ENCODE assay signal across 10 cellular contexts in genomic region chr3:151816091-151816604, GRCh38. TPM values are rescaled to one million over a fixed set of nuclear protein-coding genes. Genes with fewer than 3 reads are reported as not detected.
DNase-seq lines count a peak whose midpoint lies in the region; ATAC-seq and TF ChIP-seq lines count a peak whose summit lies in the region.
"Had no signal": no experiment of that assay in that cellular context is flagged by ENCODE, and none has a peak within 500 bp of the region (broad histone marks: within the 10 kb centered on the region; RNA-seq: fewer than 3 reads in every experiment).

No MANE protein-coding gene starts in this region.

- H3K27ac ChIP-seq in AG04450 (ENCODE audit: low read depth, low read length), result no peak overlapping the region
- no peak overlapping the region for H3K27ac ChIP-seq in mammary epithelial cell (ENCODE audit: insufficient read depth, low read depth, low read length)
- peak overlapping the region in 1 of 2 donors; percentile 33 for H3K27ac ChIP-seq in lung (ENCODE audit: low read depth in 1 of 2, low read length in 1 of 2)
- H3K27ac ChIP-seq: SJCRH30 had no signal

- no peaks in the 10 kb centered on the region for H3K36me3 Mint-ChIP-seq in T-cell

- H2AFZ ChIP-seq in mammary epithelial cell (ENCODE audit: low read depth, low read length), result peak overlapping the region; percentile 12

- H3K36me3 ChIP-seq in mammary epithelial cell (ENCODE audit: insufficient read depth, low read length) (no peaks in the 10 kb centered on the region), lung (ENCODE audit: control insufficient read depth in 2 of 2, insufficient read depth in 2 of 2, low read length in 2 of 2) (no peaks in the 10 kb centered on the region)
- H3K36me3 ChIP-seq: SJCRH30 had no signal

- H3K4me1 ChIP-seq in mammary epithelial cell (ENCODE audit: insufficient read depth, low read length), result peaks cover 18% of the 10 kb centered on the region
- H3K4me1 ChIP-seq in lung (ENCODE audit: control insufficient read depth in 2 of 2, insufficient read depth in 2 of 2, low read length in 2 of 2), result no peaks in the 10 kb centered on the region
- H3K4me1 ChIP-seq: SJCRH30 had no signal

- H3K9me3 ChIP-seq in AG04450 (ENCODE audit: control insufficient read depth, insufficient read depth, low read length), result no peaks in the 10 kb centered on the region
- H3K9me3 ChIP-seq in mammary epithelial cell (replicated peaks; ENCODE audit: insufficient read depth, low read length), result no peaks in the 10 kb centered on the region
- H3K9me3 ChIP-seq in lung (ENCODE audit: control insufficient read depth in 2 of 2, insufficient read depth in 1 of 2, low read length in 1 of 2), result no peaks in the 10 kb centered on the region
- H3K9me3 ChIP-seq: SJCRH30 had no signal

- POLR2A ChIA-PET in AG04450 (lab: Yijun Ruan, JAX), result no interaction called here
- POLR2A ChIA-PET in T-cell (lab: Charles Lee), result no interaction called here

- H3K9ac ChIP-seq in mammary epithelial cell (ENCODE audit: insufficient read depth, low read length), result no peak overlapping the region

- no peak overlapping the region for H3K27ac Mint-ChIP-seq in T-cell

- BruUV-seq in mammary epithelial cell (replicated peaks; lab: Mats Ljungman, UMichigan), result no TSS peak

- H3K27me3 ChIP-seq in AG04450 (ENCODE audit: control insufficient read depth, insufficient read depth, low read length) (no peaks in the 10 kb centered on the region), mammary epithelial cell (ENCODE audit: insufficient read depth, low read length) (no peaks in the 10 kb centered on the region), lung (ENCODE audit: control insufficient read depth, insufficient read depth) (no peaks in the 10 kb centered on the region)
- H3K27me3 ChIP-seq: SJCRH30 had no signal

- DNase-seq in AG04450 (ENCODE audit: low read depth, low spot score) (peak; percentile 27), HuH-7 (ENCODE audit: low spot score) (peak; percentile 27), mammary epithelial cell (peak; percentile 82), lung (ENCODE audit: low spot score) (peak; percentile 44), NCI-H1930 (lab: John Stamatoyannopoulos, UW) (no peak), T-cell (no peak)
- DNase-seq in stimulated activated CD4-positive, alpha-beta T cell treated with anti-CD3 and anti-CD28 coated beads, Interleukin-4, amount 100 ng/mL, for 24 hours, result no peak
- DNase-seq: DMS153, SJCRH30 had no signal

- intact Hi-C loops in mammary epithelial cell (cut with micrococcal nuclease), result loop anchor here (1.0 kb wide), 1 partner anchor 22 kb away; no protein-coding TSS in a partner anchor

- dilution Hi-C loops in mammary epithelial cell (cut with HindIII; ENCODE audit: low sequenced_read_pairs), result no loop called here

- no peak overlapping the region for H3K4me2 ChIP-seq in mammary epithelial cell (ENCODE audit: insufficient read depth, low read depth, low read length)

- 65% methylated on average over 3 of the region's 3 CpGs for WGBS in mammary epithelial cell (ENCODE audit: low coverage, missing lambda C conversion rate)
- WGBS in lung, 2 donors, result 49 to 76% methylated on average over 3 of the region's 3 CpGs

- TF ChIP-seq CTCF in AG04450 (IDR thresholded peaks at IDR 0.05; ENCODE audit: low read depth, low read length), result no peak
- TF ChIP-seq CTCF in mammary epithelial cell (conservative IDR thresholded peaks at IDR 0.05 in 1 of 2, IDR thresholded peaks at IDR 0.05 in 1 of 2; ENCODE audit: extremely low read depth in 1 of 2, insufficient read depth in 1 of 2, low read depth in 1 of 2, low read length in 2 of 2), result no peak
- no peak for TF ChIP-seq CTCF in lung (IDR thresholded peaks at IDR 0.05; ENCODE audit: control extremely low read depth, extremely low read depth)

- no peaks in the 10 kb centered on the region for H3K79me2 ChIP-seq in mammary epithelial cell (ENCODE audit: insufficient read depth, low read length)

- H3K27me3 Mint-ChIP-seq in T-cell, result peaks cover 8 to 13% of the 10 kb centered on the region in 2 donors

- CTCF ChIA-PET in AG04450 (lab: Charles Lee) (interaction anchor here (0.8 to 3.0 kb wide), 2 partner anchors 23 to 348 kb away, joined by 3 to 11 read pairs; no protein-coding TSS in a partner anchor), mammary epithelial cell (lab: Charles Lee; ENCODE audit: low non-redundant PET) (interaction anchor here (0.5 kb wide), 1 partner anchor 11 kb away, joined by 3 read pairs; no protein-coding TSS in a partner anchor), T-cell (lab: Charles Lee) (no interaction called here)

- ATAC-seq in lung (ENCODE audit: insufficient read depth, low FRiP score) (peak; percentile 76), T-cell (replicated peaks in 1 of 4) (no peak), HG02840 (IDR thresholded peaks at IDR 0.05; ENCODE audit: low FRiP score, unreplicated experiment) (no peak)

- H3K4me1 Mint-ChIP-seq in T-cell, result no peaks in the 10 kb centered on the region

- H3K9me3 Mint-ChIP-seq in T-cell, result no peaks in the 10 kb centered on the region

- H3K4me3 Mint-ChIP-seq in T-cell, result no peak overlapping the region

- no peaks in the 10 kb centered on the region for H4K20me1 ChIP-seq in mammary epithelial cell (ENCODE audit: insufficient read depth, low read length)

- no peak overlapping the region for H3K4me3 ChIP-seq in AG04450 (ENCODE audit: low read depth, low read length)
- no peak overlapping the region for H3K4me3 ChIP-seq in mammary epithelial cell (replicated peaks in 1 of 3; ENCODE audit: insufficient read depth in 1 of 3, low read depth in 2 of 3, low read length in 3 of 3)
- H3K4me3 ChIP-seq in lung, result no peak overlapping the region
- H3K4me3 ChIP-seq: SJCRH30 had no signal

- in situ Hi-C loops in mammary epithelial cell (cut with MboI; ENCODE audit: low sequenced_read_pairs in 2 of 2), result no loop called here

RNA-seq across cellular contexts. Expression of gene AADAC, which starts 2.2 kb away (rescaled TPM):
- polyA plus RNA-seq in AG04450 (2011; rRNA removed) (not detected in 2 replicates), mammary epithelial cell (not detected), lung (1 to 10 TPM; 4.4 to 7.3 TPM)
- not detected in 2 replicates for polyA minus RNA-seq in AG04450 (2011; rRNA and poly(A)+ RNA removed)
- total RNA-seq in mammary epithelial cell (not detected), lung (10 to 100 TPM in 1 of 2 donors, 1 to 10 TPM in 1; 9.2 to 33.3 TPM), T-cell (under 1 TPM in 3 of 5 donors, not detected in 2; 0.20 to 0.38 (median 0.25) TPM)
- polyA minus RNA-seq in mammary epithelial cell, result not detected
- total RNA-seq: SJCRH30 had no signal

RNA-seq across cellular contexts. Expression of gene SUCNR1, which starts 57.3 kb away (rescaled TPM):
- polyA plus RNA-seq in AG04450 (2011; rRNA removed) (0.01 TPM in 1 of 2 replicates, not detected in the other), mammary epithelial cell (not detected), lung (1 to 10 TPM in 1 of 2 donors, under 1 TPM in 1; 0.16 to 1.7 TPM)
- not detected in 2 replicates for polyA minus RNA-seq in AG04450 (2011; rRNA and poly(A)+ RNA removed)
- total RNA-seq in mammary epithelial cell (not detected), lung (1 to 10 TPM in 1 of 2 donors, under 1 TPM in 1; 0.60 to 2.5 TPM), T-cell (not detected)
- not detected for polyA minus RNA-seq in mammary epithelial cell

Comparison
In these comparisons a context has a peak if more than half of its experiments do, and no peak if none do; other contexts are left out.
1. DNase-seq: peak in AG04450 (single experiment), HuH-7 (single experiment), mammary epithelial cell (single experiment) and lung (single experiment); none in NCI-H1930 (0 of 2), T-cell (0 of 34) and stimulated activated CD4-positive, alpha-beta T cell treated with anti-CD3 and anti-CD28 coated beads, Interleukin-4, amount 100 ng/mL, for 24 hours (single experiment).
2. RNA of gene AADAC, which starts 2.2 kb away (total RNA-seq): 9.2 to 33.3 TPM in lung; 0.20 to 0.38 TPM in T-cell and not detected in mammary epithelial cell; every median in the first group is over 4 times any median in the second.
3. CTCF ChIA-PET loops: an anchor here in AG04450 (0.8 to 3.0 kb wide) and mammary epithelial cell (0.5 kb wide); none called in T-cell.